4 cellular contexts compared by ENCODE assay signal in the genomic region with DNA sequence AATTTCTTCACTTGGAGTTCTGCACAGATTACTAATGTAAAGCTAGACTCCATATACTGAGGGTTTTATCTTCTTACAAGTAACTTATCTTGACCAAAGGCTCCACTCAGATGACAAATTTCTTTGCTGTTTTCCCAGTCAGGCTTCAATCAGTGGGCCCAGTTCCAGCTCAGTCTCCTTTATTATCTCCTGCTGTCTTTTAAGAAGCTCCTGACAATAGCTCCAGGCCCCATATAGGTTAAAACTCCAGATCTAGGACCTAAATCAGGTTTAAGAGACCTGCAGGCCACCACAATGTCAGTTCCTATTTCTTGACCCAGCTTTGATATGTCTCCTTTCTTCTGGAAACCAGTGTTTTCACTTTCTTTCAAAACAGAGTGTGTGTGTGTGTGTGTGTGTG.
"Had no signal": no experiment of that assay in that cellular context is flagged by ENCODE, and none has a peak within 500 bp of the region (broad histone marks: within the 10 kb centered on the region; RNA-seq: fewer than 3 reads in every experiment).

No MANE protein-coding gene starts in this region.

- H3K4me1 Mint-ChIP-seq: H9 had no signal

- H3K4me3 Mint-ChIP-seq: GM23338, H9 had no signal

- H3K27ac Mint-ChIP-seq: GM23338, H9 had no signal

- ATAC-seq: GM23338 had no signal

- H3K4me3 ChIP-seq: GM23338 had no signal

- DNase-seq: H9, HCEC 1CT, IMR-90 had no signal
